ENCODE assay signal across 8 cellular contexts in the genomic region with DNA sequence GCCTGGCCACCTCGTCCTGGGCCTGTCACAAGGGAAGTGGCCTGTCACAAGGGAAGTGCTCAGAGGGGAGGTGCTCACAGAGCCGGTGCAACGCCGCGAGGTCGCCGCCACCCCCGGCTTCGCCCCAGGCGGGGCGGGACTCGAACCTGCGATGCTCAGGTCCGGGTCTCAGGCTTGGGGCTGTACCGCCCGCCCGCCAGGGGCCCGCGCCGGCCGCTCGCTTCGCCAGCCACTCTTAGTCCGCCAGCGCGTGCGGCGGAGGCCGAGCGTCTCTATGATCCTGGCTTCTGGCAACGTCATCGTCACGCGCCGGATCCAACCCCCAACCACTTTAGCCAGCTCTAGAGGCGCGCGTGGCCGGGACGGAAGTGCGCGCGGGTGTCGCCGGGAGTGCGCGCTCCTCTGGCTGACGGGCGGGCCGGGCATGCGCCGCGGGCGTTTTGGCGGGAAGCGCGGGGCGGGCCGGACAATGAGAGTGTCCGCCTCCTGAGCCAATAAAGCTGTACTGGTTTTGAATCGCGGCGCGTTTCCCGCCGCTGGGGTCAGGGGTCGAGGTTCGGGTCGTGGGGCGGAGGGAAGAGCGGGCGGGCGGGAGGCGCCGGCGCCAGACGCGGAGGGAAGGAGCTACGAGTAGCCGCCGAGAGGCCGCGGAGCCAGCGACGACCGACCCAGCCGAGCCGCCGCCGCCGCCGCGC. TPM values are rescaled to one million over a fixed set of nuclear protein-coding genes. Genes with fewer than 3 reads are reported as not detected.
DNase-seq lines count a peak whose midpoint lies in the region; ATAC-seq and TF ChIP-seq lines count a peak whose summit lies in the region.

A gene with protein sequence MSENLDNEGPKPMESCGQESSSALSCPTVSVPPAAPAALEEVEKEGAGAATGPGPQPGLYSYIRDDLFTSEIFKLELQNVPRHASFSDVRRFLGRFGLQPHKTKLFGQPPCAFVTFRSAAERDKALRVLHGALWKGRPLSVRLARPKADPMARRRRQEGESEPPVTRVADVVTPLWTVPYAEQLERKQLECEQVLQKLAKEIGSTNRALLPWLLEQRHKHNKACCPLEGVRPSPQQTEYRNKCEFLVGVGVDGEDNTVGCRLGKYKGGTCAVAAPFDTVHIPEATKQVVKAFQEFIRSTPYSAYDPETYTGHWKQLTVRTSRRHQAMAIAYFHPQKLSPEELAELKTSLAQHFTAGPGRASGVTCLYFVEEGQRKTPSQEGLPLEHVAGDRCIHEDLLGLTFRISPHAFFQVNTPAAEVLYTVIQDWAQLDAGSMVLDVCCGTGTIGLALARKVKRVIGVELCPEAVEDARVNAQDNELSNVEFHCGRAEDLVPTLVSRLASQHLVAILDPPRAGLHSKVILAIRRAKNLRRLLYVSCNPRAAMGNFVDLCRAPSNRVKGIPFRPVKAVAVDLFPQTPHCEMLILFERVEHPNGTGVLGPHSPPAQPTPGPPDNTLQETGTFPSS (minus strand): TSS at position 276 of the 695 bp plus-strand sequence. CDS start 320 bp downstream, outside the sequence.

- H3K36me3 ChIP-seq in kidney epithelial cell (ENCODE audit: control insufficient read depth, insufficient read depth, low read length) = peaks cover 6% of the 10 kb centered on the region

- no peak for TF ChIP-seq CTCF in AG10803 (conservative IDR thresholded peaks at IDR 0.05; ENCODE audit: low read length)
- TF ChIP-seq CTCF in kidney epithelial cell (IDR thresholded peaks at IDR 0.05; ENCODE audit: insufficient read depth, low read length, poor library complexity, severe bottlenecking) = no peak

- no peaks in the 10 kb centered on the region for H3K27me3 ChIP-seq in kidney epithelial cell (ENCODE audit: control insufficient read depth, insufficient read depth, low read length)

- H3K4me3 ChIP-seq in AG10803 (ENCODE audit: low read length) (peak within 1 kb of the TSS; percentile 96), kidney epithelial cell (ENCODE audit: low read depth, low read length) (peak within 1 kb of the TSS; percentile 90)

- ATAC-seq in GM19035 (IDR thresholded peaks at IDR 0.05; ENCODE audit: unreplicated experiment) (peak; percentile 86), HG03354 (IDR thresholded peaks at IDR 0.05; ENCODE audit: poor library complexity, severe bottlenecking, unreplicated experiment) (peak; percentile 77)

- peak; percentile 98 for DNase-seq in AG10803 (ENCODE audit: low read depth)
- DNase-seq in NCI-H446 treated with DMSO at 0.1 percent for 48 hours (lab: John Stamatoyannopoulos, UW) = peak; percentile 96
- peak; percentile 97 for DNase-seq in activated CD4-positive, CD25-positive, alpha-beta regulatory T cell treated with anti-CD3 and anti-CD28 coated beads, Interleukin-2, amount 50 U/mL, for 72 hours
- peak; percentile 96 for DNase-seq in cerebellum (ENCODE audit: low spot score)
- peak; percentile 75 for DNase-seq in kidney epithelial cell (ENCODE audit: low read depth)
- peak; percentile 94 to 96 for DNase-seq in stimulated activated CD4-positive, alpha-beta T cell treated with anti-CD3 and anti-CD28 coated beads, Interleukin-15, amount 100 ng/mL, for 48 hours (ENCODE audit: low read depth in 2 of 2)

RNA-seq across cellular contexts. Expression of the gene that starts here (rescaled TPM):
- total RNA-seq in cerebellum (33.6 TPM), kidney epithelial cell (44.5 and 56.3 TPM in 2 replicates)

Comparison
In these comparisons a context has a peak if more than half of its experiments do, and no peak if none do; other contexts are left out.
1. Peak in every context shown above with its lines: DNase-seq, ATAC-seq and H3K4me3 ChIP-seq.